In the genomic region with DNA sequence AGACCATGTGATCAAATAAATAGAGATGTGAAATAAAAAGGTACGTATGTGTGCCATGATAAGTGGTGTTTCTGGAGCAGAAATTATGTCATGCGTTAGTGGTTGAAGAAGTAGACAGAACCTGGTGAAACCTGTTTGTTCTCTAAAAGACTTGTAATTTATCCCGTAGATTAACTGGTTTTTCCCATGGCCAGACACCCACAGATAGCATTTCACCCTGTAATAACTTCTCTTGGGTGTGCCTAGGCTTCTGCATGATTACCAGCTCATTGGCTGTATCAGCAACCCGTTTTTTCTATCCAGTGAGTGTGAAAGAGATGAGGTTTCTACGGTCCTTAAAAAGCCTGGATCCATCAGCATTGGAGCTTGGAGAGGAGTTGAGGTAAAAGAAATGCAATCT, we compare ENCODE assay signal across 22 cellular contexts.
"Had no signal": no experiment of that assay in that cellular context is flagged by ENCODE, and none has a peak within 500 bp of the region (broad histone marks: within the 10 kb centered on the region; RNA-seq: fewer than 3 reads in every experiment).

No MANE protein-coding gene starts in this region.

- DNase-seq: nephron progenitor cell; nucleus accumbens; pancreas; posterior cingulate gyrus; psoas muscle; right cardiac atrium; right lobe of liver; sigmoid colon; small intestine; stimulated activated CD4-positive, alpha-beta T cell treated with anti-CD3 and anti-CD28 coated beads, Interleukin-15, amount 100 ng/mL, for 24 hours; stimulated activated CD4-positive, alpha-beta T cell treated with anti-CD3 and anti-CD28 coated beads, Interleukin-2, amount 100 ng/mL, for 24 hours; stimulated activated CD4-positive, alpha-beta T cell treated with anti-CD3 and anti-CD28 coated beads, Interleukin-2, amount 100 ng/mL, for 48 hours; stimulated activated CD4-positive, alpha-beta T cell treated with anti-CD3 and anti-CD28 coated beads, Interleukin-4, amount 100 ng/mL, for 24 hours; stimulated activated naive B cell treated with anti-CD40 and anti-IgM and Interleukin-4, amounts not matched to agents 10 μg/mL and 1 μg/mL and 100 μg/mL, for 72 hours; stimulated activated naive CD4-positive, alpha-beta T cell treated with Interleukin-2 at 50 U/mL for 16 hours; stomach; thyroid gland; trophoblast cell; upper lobe of left lung had no signal

- H3K4me3 ChIP-seq: pancreas, psoas muscle, right lobe of liver, sigmoid colon, stomach, thoracic aorta, thyroid gland, tibial nerve, upper lobe of left lung, vagina had no signal
